ENCODE assay signal across 15 cellular contexts in genomic region chr6:106381871-106382270, GRCh38. TPM values are rescaled to one million over a fixed set of nuclear protein-coding genes. Genes with fewer than 3 reads are reported as not detected.
DNase-seq lines count a peak whose midpoint lies in the region; ATAC-seq and TF ChIP-seq lines count a peak whose summit lies in the region.
"Had no signal": no experiment of that assay in that cellular context is flagged by ENCODE, and none has a peak within 500 bp of the region (broad histone marks: within the 10 kb centered on the region; RNA-seq: fewer than 3 reads in every experiment).

No MANE protein-coding gene starts in this region.

- H3K4me3 Mint-ChIP-seq in activated CD4-positive, alpha-beta T cell treated with anti-CD3 and anti-CD28 coated beads, Interleukin-2, amount 10 ng/mL, durations not matched to agents 7 days and 5 days = no peak overlapping the region
- no peak overlapping the region for H3K4me3 Mint-ChIP-seq in stimulated activated naive CD8-positive, alpha-beta T cell treated with anti-CD3 and anti-CD28 coated beads, Interleukin-15, amount 100 ng/mL, for 72 hours
- H3K4me3 Mint-ChIP-seq: mesothelial cell of epicardium had no signal

- DNase-seq in activated CD4-positive, alpha-beta T cell treated with anti-CD3 and anti-CD28 coated beads, Interleukin-2, amount 10 ng/mL, durations not matched to agents 7 days and 5 days = peak; percentile 9
- no peak for DNase-seq in activated CD4-positive, alpha-beta T cell treated with anti-CD3 and anti-CD28 coated beads for 1 hour
- peak; percentile 67 for DNase-seq in NCI-H774 (lab: John Stamatoyannopoulos, UW)
- DNase-seq in epithelial cell of esophagus (ENCODE audit: low read depth) = peak; percentile 89
- no peak for DNase-seq in stimulated activated naive CD8-positive, alpha-beta T cell treated with anti-CD3 and anti-CD28 coated beads, Interleukin-15, amount 100 ng/mL, for 72 hours
- DNase-seq in NCI-H446 treated with DMSO at 0.1 percent for 48 hours (lab: John Stamatoyannopoulos, UW) = no peak
- no peak for DNase-seq in NCI-H1436 (lab: John Stamatoyannopoulos, UW)
- DNase-seq in anterior cingulate cortex (lab: John Stamatoyannopoulos, UW) = no peak
- DNase-seq: activated gamma-delta T cell treated with Interleukin-2 at 50 U/mL for 16 hours; DMS 273 treated with DMSO at 0.1 percent for 48 hours; NCI-H1436 treated with DMSO at 0.1 percent for 48 hours; stimulated activated CD4-positive, alpha-beta T cell treated with anti-CD3 and anti-CD28 coated beads, Interleukin-1b, Interleukin-23, amount 100 ng/mL, for 48 hours had no signal

- no peaks in the 10 kb centered on the region for H3K9me3 Mint-ChIP-seq in activated CD4-positive, alpha-beta T cell treated with anti-CD3 and anti-CD28 coated beads, Interleukin-2, amount 10 ng/mL, durations not matched to agents 7 days and 5 days
- no peaks in the 10 kb centered on the region for H3K9me3 Mint-ChIP-seq in stimulated activated naive CD8-positive, alpha-beta T cell treated with anti-CD3 and anti-CD28 coated beads, Interleukin-15, amount 100 ng/mL, for 72 hours

- CTCF ChIA-PET in activated CD4-positive, alpha-beta T cell treated with anti-CD3 and anti-CD28 coated beads, Interleukin-2, amount 10 ng/mL, durations not matched to agents 7 days and 5 days (lab: Charles Lee) = interaction anchor here (0.6 kb wide), 2 partner anchors 58 to 627 kb away, joined by 3 read pairs; no protein-coding TSS in a partner anchor

- H3K27me3 Mint-ChIP-seq in activated CD4-positive, alpha-beta T cell treated with anti-CD3 and anti-CD28 coated beads, Interleukin-2, amount 10 ng/mL, durations not matched to agents 7 days and 5 days = peaks cover 1% of the 10 kb centered on the region
- peaks cover 15% of the 10 kb centered on the region for H3K27me3 Mint-ChIP-seq in stimulated activated naive CD8-positive, alpha-beta T cell treated with anti-CD3 and anti-CD28 coated beads, Interleukin-15, amount 100 ng/mL, for 72 hours

- no peak overlapping the region for H3K4me3 ChIP-seq in epithelial cell of esophagus (ENCODE audit: low read length)
- H3K4me3 ChIP-seq: prostate gland had no signal

- TF ChIP-seq CTCF in epithelial cell of esophagus (IDR thresholded peaks at IDR 0.05; ENCODE audit: insufficient read depth, low read depth, low read length, missing control alignments) = no peak

- peaks cover 9% of the 10 kb centered on the region for H3K4me1 Mint-ChIP-seq in activated CD4-positive, alpha-beta T cell treated with anti-CD3 and anti-CD28 coated beads, Interleukin-2, amount 10 ng/mL, durations not matched to agents 7 days and 5 days
- H3K4me1 Mint-ChIP-seq in stimulated activated naive CD8-positive, alpha-beta T cell treated with anti-CD3 and anti-CD28 coated beads, Interleukin-15, amount 100 ng/mL, for 72 hours = peaks cover 13% of the 10 kb centered on the region

- POLR2A ChIA-PET in activated CD4-positive, alpha-beta T cell treated with anti-CD3 and anti-CD28 coated beads, Interleukin-2, amount 10 ng/mL, durations not matched to agents 7 days and 5 days (lab: Charles Lee) = no interaction called here

- peak; percentile 45 for ATAC-seq in stimulated activated naive CD8-positive, alpha-beta T cell treated with anti-CD3 and anti-CD28 coated beads, Interleukin-15, amount 100 ng/mL, for 72 hours
- ATAC-seq: SK-N-SH treated with all-trans-retinoic acid at 6 μM for 48 hours had no signal

- no peak overlapping the region for H3K27ac Mint-ChIP-seq in activated CD4-positive, alpha-beta T cell treated with anti-CD3 and anti-CD28 coated beads, Interleukin-2, amount 10 ng/mL, durations not matched to agents 7 days and 5 days
- no peak overlapping the region for H3K27ac Mint-ChIP-seq in stimulated activated naive CD8-positive, alpha-beta T cell treated with anti-CD3 and anti-CD28 coated beads, Interleukin-15, amount 100 ng/mL, for 72 hours
- H3K27ac Mint-ChIP-seq: mesothelial cell of epicardium had no signal

- H3K36me3 Mint-ChIP-seq in activated CD4-positive, alpha-beta T cell treated with anti-CD3 and anti-CD28 coated beads, Interleukin-2, amount 10 ng/mL, durations not matched to agents 7 days and 5 days (ENCODE audit: low read depth) = no peaks in the 10 kb centered on the region
- H3K36me3 Mint-ChIP-seq: mesothelial cell of epicardium had no signal

RNA-seq across cellular contexts. Expression of gene CRYBG1, which starts 21.4 kb away (rescaled TPM):
- total RNA-seq in activated CD4-positive, alpha-beta T cell treated with anti-CD3 and anti-CD28 coated beads, Interleukin-2, amount 10 ng/mL, durations not matched to agents 7 days and 5 days = 10 to 100 TPM; 41.1 to 46.8 TPM

RNA-seq across cellular contexts. Expression of gene ATG5, which starts 56.3 kb away (rescaled TPM):
- total RNA-seq in activated CD4-positive, alpha-beta T cell treated with anti-CD3 and anti-CD28 coated beads, Interleukin-2, amount 10 ng/mL, durations not matched to agents 7 days and 5 days = 10 to 100 TPM; 27.4 to 29.3 TPM

Comparison
In these comparisons a context has a peak if more than half of its experiments do, and no peak if none do; other contexts are left out.
1. DNase-seq: peak in activated CD4-positive, alpha-beta T cell treated with anti-CD3 and anti-CD28 coated beads, Interleukin-2, amount 10 ng/mL, durations not matched to agents 7 days and 5 days (single experiment), NCI-H774 (single experiment) and epithelial cell of esophagus (single experiment); none in activated CD4-positive, alpha-beta T cell treated with anti-CD3 and anti-CD28 coated beads for 1 hour (single experiment), stimulated activated naive CD8-positive, alpha-beta T cell treated with anti-CD3 and anti-CD28 coated beads, Interleukin-15, amount 100 ng/mL, for 72 hours (0 of 2), NCI-H446 treated with DMSO at 0.1 percent for 48 hours (single experiment), NCI-H1436 (single experiment) and anterior cingulate cortex (0 of 58).